In the genomic region with DNA sequence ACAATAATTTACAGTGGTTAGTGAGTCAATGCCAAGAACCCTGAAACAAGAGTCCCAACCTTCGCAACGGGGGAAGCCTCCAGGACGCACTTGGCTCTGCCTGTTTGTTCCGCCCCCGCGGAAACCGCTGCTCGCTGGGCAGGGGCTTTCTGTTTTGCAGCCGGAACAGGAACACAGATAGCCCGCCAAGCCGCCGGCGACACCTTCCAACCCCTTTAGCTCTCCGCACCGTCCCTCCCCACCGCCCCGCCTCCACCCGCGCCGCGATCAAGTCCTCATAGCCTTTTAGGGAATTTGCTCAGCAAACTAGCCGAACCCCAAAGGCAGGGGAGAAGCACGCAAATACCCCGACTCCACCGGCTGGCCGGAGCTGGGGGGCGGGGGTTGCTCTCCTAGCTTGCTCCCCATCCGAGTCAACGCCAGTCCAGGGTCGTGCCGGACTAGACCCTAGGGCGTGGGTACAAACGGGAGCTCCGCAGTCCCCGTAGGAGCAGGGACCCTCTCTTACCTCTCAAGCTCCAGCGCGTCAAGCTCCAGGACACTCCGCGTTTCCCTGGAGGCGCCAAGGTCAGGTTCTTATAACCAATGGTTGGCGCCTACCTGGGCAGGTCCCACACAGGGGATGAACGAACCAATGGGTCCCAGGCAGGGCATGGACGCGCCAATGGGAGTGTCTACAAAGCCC, we compare ENCODE assay signal across 8 cellular contexts. TPM values are rescaled to one million over a fixed set of nuclear protein-coding genes. Genes with fewer than 3 reads are reported as not detected.
DNase-seq lines count a peak whose midpoint lies in the region; ATAC-seq and TF ChIP-seq lines count a peak whose summit lies in the region.

A gene with protein sequence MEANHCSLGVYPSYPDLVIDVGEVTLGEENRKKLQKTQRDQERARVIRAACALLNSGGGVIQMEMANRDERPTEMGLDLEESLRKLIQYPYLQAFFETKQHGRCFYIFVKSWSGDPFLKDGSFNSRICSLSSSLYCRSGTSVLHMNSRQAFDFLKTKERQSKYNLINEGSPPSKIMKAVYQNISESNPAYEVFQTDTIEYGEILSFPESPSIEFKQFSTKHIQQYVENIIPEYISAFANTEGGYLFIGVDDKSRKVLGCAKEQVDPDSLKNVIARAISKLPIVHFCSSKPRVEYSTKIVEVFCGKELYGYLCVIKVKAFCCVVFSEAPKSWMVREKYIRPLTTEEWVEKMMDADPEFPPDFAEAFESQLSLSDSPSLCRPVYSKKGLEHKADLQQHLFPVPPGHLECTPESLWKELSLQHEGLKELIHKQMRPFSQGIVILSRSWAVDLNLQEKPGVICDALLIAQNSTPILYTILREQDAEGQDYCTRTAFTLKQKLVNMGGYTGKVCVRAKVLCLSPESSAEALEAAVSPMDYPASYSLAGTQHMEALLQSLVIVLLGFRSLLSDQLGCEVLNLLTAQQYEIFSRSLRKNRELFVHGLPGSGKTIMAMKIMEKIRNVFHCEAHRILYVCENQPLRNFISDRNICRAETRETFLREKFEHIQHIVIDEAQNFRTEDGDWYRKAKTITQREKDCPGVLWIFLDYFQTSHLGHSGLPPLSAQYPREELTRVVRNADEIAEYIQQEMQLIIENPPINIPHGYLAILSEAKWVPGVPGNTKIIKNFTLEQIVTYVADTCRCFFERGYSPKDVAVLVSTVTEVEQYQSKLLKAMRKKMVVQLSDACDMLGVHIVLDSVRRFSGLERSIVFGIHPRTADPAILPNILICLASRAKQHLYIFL (minus strand): TSS at position 553 of the 685 bp plus-strand sequence. CDS start 3,086 bp downstream, outside the sequence.

- no peaks in the 10 kb centered on the region for H3K9me3 ChIP-seq in CD4-positive, alpha-beta memory T cell (ENCODE audit: control insufficient read depth in 1 of 2, low read length in 2 of 2)
- H3K9me3 ChIP-seq in SU-DHL-6 (ENCODE audit: insufficient read depth, low read length) (no peaks in the 10 kb centered on the region), hepatocyte (ENCODE audit: low read depth) (no peaks in the 10 kb centered on the region)

- H3K27me3 Mint-ChIP-seq in CD4-positive, alpha-beta memory T cell, result no peaks in the 10 kb centered on the region
- H3K27me3 Mint-ChIP-seq in activated naive CD8-positive, alpha-beta T cell, result no peaks in the 10 kb centered on the region

- H3K4me2 ChIP-seq in SU-DHL-6 (ENCODE audit: low read depth, low read length, poor library complexity, severe bottlenecking) (peak within 1 kb of the TSS; percentile 49), hepatocyte (peak within 1 kb of the TSS; percentile 97)

- H2AFZ ChIP-seq in SU-DHL-6 (ENCODE audit: low read depth, low read length, severe bottlenecking) (peak within 1 kb of the TSS; percentile 92), hepatocyte (peak within 1 kb of the TSS; percentile 95)

- WGBS in hepatocyte (ENCODE audit: low lambda C conversion rate, missing lambda C conversion rate), result 21% methylated on average over 38 of the region's 44 CpGs

- no peaks in the 10 kb centered on the region for H3F3A ChIP-seq in SU-DHL-6 (ENCODE audit: insufficient read depth)

- H3K36me3 ChIP-seq in CD4-positive, alpha-beta memory T cell (ENCODE audit: insufficient read depth, low read length), result no peaks in the 10 kb centered on the region
- no peaks in the 10 kb centered on the region for H3K36me3 ChIP-seq in SU-DHL-6 (ENCODE audit: low read length)
- H3K36me3 ChIP-seq in hepatocyte (replicated peaks; ENCODE audit: insufficient read depth, low read depth), result no peaks in the 10 kb centered on the region

- ATAC-seq in GM19468 (IDR thresholded peaks at IDR 0.05; ENCODE audit: extremely low read depth, unreplicated experiment), result peak; percentile 27

- H3K4me1 ChIP-seq in CD4-positive, alpha-beta memory T cell (ENCODE audit: insufficient read depth, low read length), result peaks cover 8% of the 10 kb centered on the region
- peaks cover 9% of the 10 kb centered on the region for H3K4me1 ChIP-seq in hepatocyte (ENCODE audit: insufficient read depth)

- H3K9me2 ChIP-seq in SU-DHL-6 (replicated peaks; ENCODE audit: insufficient read depth, low read length) (no peaks in the 10 kb centered on the region), hepatocyte (replicated peaks; ENCODE audit: insufficient read depth) (no peaks in the 10 kb centered on the region)

- POLR2A ChIA-PET in CD4-positive, alpha-beta memory T cell (lab: Charles Lee; ENCODE audit: partially characterized antibody), result interaction anchor here (0.6 to 3.2 kb wide), 25 partner anchors 11 to 235 kb away, joined by 3 to 46 read pairs (median 6); a partner anchor contains a TSS

- H3K4me3 ChIP-seq in CD4-positive, alpha-beta memory T cell (ENCODE audit: low read length in 2 of 2), result peak within 1 kb of the TSS; percentile 1 to 62
- H3K4me3 ChIP-seq in SU-DHL-6 (ENCODE audit: insufficient read depth, low read length, poor library complexity, severe bottlenecking), result peak within 1 kb of the TSS; percentile 24
- H3K4me3 ChIP-seq in hepatocyte, result peak within 1 kb of the TSS; percentile 72
- H3K4me3 ChIP-seq in skeletal muscle cell (ENCODE audit: low read depth, low read length), result peak within 1 kb of the TSS; percentile 50

- H3K79me2 ChIP-seq in SU-DHL-6 (ENCODE audit: insufficient read depth, low read length) (no peaks in the 10 kb centered on the region), hepatocyte (no peaks in the 10 kb centered on the region)

- CTCF ChIA-PET in CD4-positive, alpha-beta memory T cell (lab: Charles Lee; ENCODE audit: partially characterized antibody), result interaction anchor here (1.0 to 2.4 kb wide), 7 partner anchors 12 to 136 kb away, joined by 3 to 10 read pairs (median 7); a partner anchor contains a TSS

- no peaks in the 10 kb centered on the region for H4K20me1 ChIP-seq in SU-DHL-6 (ENCODE audit: low read depth, low read length)
- no peaks in the 10 kb centered on the region for H4K20me1 ChIP-seq in hepatocyte (ENCODE audit: insufficient read depth, poor library complexity, severe bottlenecking)

- H3K9me3 Mint-ChIP-seq in CD4-positive, alpha-beta memory T cell, result peaks cover 0 to under 1% (median 0%) of the 10 kb centered on the region in 8 donors
- no peaks in the 10 kb centered on the region for H3K9me3 Mint-ChIP-seq in activated naive CD8-positive, alpha-beta T cell (ENCODE audit: low read depth)

- DNase-seq in CD4-positive, alpha-beta memory T cell, result peak; percentile 80 to 92 (median 81)
- DNase-seq in HS-5 (ENCODE audit: low read depth) (peak; percentile 47), hepatocyte (ENCODE audit: low spot score) (peak; percentile 63), skeletal muscle cell (ENCODE audit: low read depth) (no peak), amniotic stem cell (lab: John Stamatoyannopoulos, UW) (no peak)

- H3K27me3 ChIP-seq in CD4-positive, alpha-beta memory T cell (ENCODE audit: insufficient read depth, low read length), result no peaks in the 10 kb centered on the region
- H3K27me3 ChIP-seq in SU-DHL-6 (ENCODE audit: low read length) (no peaks in the 10 kb centered on the region), hepatocyte (peaks cover 39% of the 10 kb centered on the region)

- no peak for TF ChIP-seq CTCF in SU-DHL-6 (IDR thresholded peaks at IDR 0.05; ENCODE audit: insufficient read depth, low read length, poor library complexity, severe bottlenecking)
- TF ChIP-seq CTCF in hepatocyte (IDR thresholded peaks at IDR 0.05; ENCODE audit: poor library complexity), result no peak

- peak within 1 kb of the TSS; percentile 55 for H3K27ac ChIP-seq in CD4-positive, alpha-beta memory T cell (ENCODE audit: low read depth, low read length)
- H3K27ac ChIP-seq in SU-DHL-6 (ENCODE audit: low read depth, low read length) (no peak within 1 kb of the TSS), hepatocyte (no peak within 1 kb of the TSS)

- peak within 1 kb of the TSS; percentile 78 to 95 (median 89) for H3K27ac Mint-ChIP-seq in CD4-positive, alpha-beta memory T cell
- H3K27ac Mint-ChIP-seq in activated naive CD8-positive, alpha-beta T cell, result peak within 1 kb of the TSS; percentile 54

- H3K4me1 Mint-ChIP-seq in CD4-positive, alpha-beta memory T cell, result peaks cover 6 to 18% (median 11%) of the 10 kb centered on the region in 4 donors
- peaks cover 19% of the 10 kb centered on the region for H3K4me1 Mint-ChIP-seq in activated naive CD8-positive, alpha-beta T cell (ENCODE audit: low read depth)

- peak within 1 kb of the TSS; percentile 85 to 92 (median 88) for H3K4me3 Mint-ChIP-seq in CD4-positive, alpha-beta memory T cell
- H3K4me3 Mint-ChIP-seq in activated naive CD8-positive, alpha-beta T cell, result peak within 1 kb of the TSS; percentile 77

- peaks cover 9 to 21% of the 10 kb centered on the region in 2 donors for H3K36me3 Mint-ChIP-seq in CD4-positive, alpha-beta memory T cell
- peaks cover 8% of the 10 kb centered on the region for H3K36me3 Mint-ChIP-seq in activated naive CD8-positive, alpha-beta T cell

- peak within 1 kb of the TSS; percentile 45; the same call in 1 of the 2 replicates for H3K9ac ChIP-seq in SU-DHL-6 (ENCODE audit: low read length)

- intact Hi-C loops in CD4-positive, alpha-beta memory T cell (cut with micrococcal nuclease), result loop anchor here (1.0 to 5.0 kb wide), 4 partner anchors 12 to 84 kb away; a partner anchor contains a TSS

RNA-seq across cellular contexts. Expression of the gene that starts here (rescaled TPM):
- 10 to 100 TPM; 24.6 to 27.3 TPM for total RNA-seq in CD4-positive, alpha-beta memory T cell
- 1 to 10 TPM; 5.4 to 5.9 TPM for polyA plus RNA-seq in CD4-positive, alpha-beta memory T cell
- total RNA-seq in hepatocyte, result 3.9 and 5.5 TPM in 2 replicates
- polyA plus RNA-seq in hepatocyte, result 1.5 and 2.2 TPM in 2 replicates

Comparison
In these comparisons a context has a peak if more than half of its experiments do, and no peak if none do; other contexts are left out.
1. DNase-seq: peak in CD4-positive, alpha-beta memory T cell (5 of 5), HS-5 (single experiment) and hepatocyte (single experiment); none in skeletal muscle cell (single experiment) and amniotic stem cell (single experiment).
2. Peak in every context shown above with its lines, with median percentiles within 50 percentile points of each other: H3K4me3 ChIP-seq.